In the genomic region with DNA sequence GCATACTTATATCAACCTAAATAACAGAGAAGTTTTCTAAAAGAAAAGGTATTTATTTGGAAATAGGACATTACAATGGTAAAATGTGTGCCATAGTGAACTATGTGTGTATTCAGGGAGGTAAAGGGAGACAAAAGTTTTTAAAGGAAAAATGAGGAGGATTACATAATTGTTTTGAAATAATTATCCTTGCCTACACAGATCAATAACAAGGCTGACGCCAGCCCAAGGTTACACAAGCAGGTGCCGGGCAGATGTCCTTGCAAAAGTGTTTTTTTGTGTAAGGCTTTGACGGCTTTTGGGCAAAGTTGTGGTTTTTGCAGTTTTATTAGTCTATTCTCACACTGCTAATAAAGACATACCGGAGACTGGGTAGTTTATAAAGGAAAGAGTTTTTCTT, we compare ENCODE assay signal across 1 cellular context.
TF ChIP-seq lines count a peak whose summit lies in the region.

No MANE protein-coding gene starts in this region.

TF ChIP-seq in HepG2, 621 proteins besides CTCF, POLR2A, EP300 and RAD21 (continued from another document and continues in another):
- TF ChIP-seq, protein P1, sequence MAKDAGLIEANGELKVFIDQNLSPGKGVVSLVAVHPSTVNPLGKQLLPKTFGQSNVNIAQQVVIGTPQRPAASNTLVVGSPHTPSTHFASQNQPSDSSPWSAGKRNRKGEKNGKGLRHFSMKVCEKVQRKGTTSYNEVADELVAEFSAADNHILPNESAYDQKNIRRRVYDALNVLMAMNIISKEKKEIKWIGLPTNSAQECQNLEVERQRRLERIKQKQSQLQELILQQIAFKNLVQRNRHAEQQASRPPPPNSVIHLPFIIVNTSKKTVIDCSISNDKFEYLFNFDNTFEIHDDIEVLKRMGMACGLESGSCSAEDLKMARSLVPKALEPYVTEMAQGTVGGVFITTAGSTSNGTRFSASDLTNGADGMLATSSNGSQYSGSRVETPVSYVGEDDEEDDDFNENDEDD (CRISPR knock-in tag; IDR thresholded peaks at IDR 0.05; ENCODE audit: borderline replicate concordance), result no peak
- TF ChIP-seq ZNF549 (CRISPR knock-in tag; IDR thresholded peaks at IDR 0.05) (no peak), RXRB (CRISPR knock-in tag; IDR thresholded peaks at IDR 0.05; ENCODE audit: borderline replicate concordance) (peak; percentile 38; the same call in 1 of the 2 replicates), HNF4A (CRISPR knock-in tag; IDR thresholded peaks at IDR 0.05) (peak; percentile 42; the same call in 1 of the 2 replicates), CREM (IDR thresholded peaks at IDR 0.05) (peak; percentile 25; the same call in 1 of the 2 replicates), CREM (CRISPR knock-in tag; IDR thresholded peaks at IDR 0.05) (no peak), KLF16 (CRISPR knock-in tag; IDR thresholded peaks at IDR 0.05) (peak in 1 of 2 experiments; percentile 46; a peak in 1 of 4 replicates), ZNF367 (CRISPR knock-in tag; IDR thresholded peaks at IDR 0.05; ENCODE audit: borderline replicate concordance) (no peak), RFX3 (CRISPR knock-in tag; IDR thresholded peaks at IDR 0.05) (no peak), ZNF747 (CRISPR knock-in tag; IDR thresholded peaks at IDR 0.05; ENCODE audit: borderline replicate concordance) (no peak), SMARCC2 (IDR thresholded peaks at IDR 0.05) (no peak), ZNF782 (CRISPR knock-in tag; IDR thresholded peaks at IDR 0.05; ENCODE audit: borderline replicate concordance) (no peak), SP2 (CRISPR knock-in tag; IDR thresholded peaks at IDR 0.05) (no peak), RARA (CRISPR knock-in tag; IDR thresholded peaks at IDR 0.05) (peak; percentile 43; the same call in 1 of the 2 replicates), FOSL2 (CRISPR knock-in tag; IDR thresholded peaks at IDR 0.05) (peak; percentile 61), CREB1 (IDR thresholded peaks at IDR 0.05) (no peak), CREB1 (CRISPR knock-in tag; IDR thresholded peaks at IDR 0.05) (peak; percentile 57), MIXL1 (CRISPR knock-in tag; IDR thresholded peaks at IDR 0.05) (peak; percentile 80), DR1 (CRISPR knock-in tag; IDR thresholded peaks at IDR 0.05) (no peak), NR2C2 (CRISPR knock-in tag; IDR thresholded peaks at IDR 0.05; ENCODE audit: borderline replicate concordance) (peak; percentile 17; the same call in 1 of the 2 replicates)
- TF ChIP-seq, protein P2, sequence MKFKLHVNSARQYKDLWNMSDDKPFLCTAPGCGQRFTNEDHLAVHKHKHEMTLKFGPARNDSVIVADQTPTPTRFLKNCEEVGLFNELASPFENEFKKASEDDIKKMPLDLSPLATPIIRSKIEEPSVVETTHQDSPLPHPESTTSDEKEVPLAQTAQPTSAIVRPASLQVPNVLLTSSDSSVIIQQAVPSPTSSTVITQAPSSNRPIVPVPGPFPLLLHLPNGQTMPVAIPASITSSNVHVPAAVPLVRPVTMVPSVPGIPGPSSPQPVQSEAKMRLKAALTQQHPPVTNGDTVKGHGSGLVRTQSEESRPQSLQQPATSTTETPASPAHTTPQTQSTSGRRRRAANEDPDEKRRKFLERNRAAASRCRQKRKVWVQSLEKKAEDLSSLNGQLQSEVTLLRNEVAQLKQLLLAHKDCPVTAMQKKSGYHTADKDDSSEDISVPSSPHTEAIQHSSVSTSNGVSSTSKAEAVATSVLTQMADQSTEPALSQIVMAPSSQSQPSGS (CRISPR knock-in tag; IDR thresholded peaks at IDR 0.05), result peak; percentile 28; the same call in 1 of the 2 replicates
- TF ChIP-seq, protein P3, sequence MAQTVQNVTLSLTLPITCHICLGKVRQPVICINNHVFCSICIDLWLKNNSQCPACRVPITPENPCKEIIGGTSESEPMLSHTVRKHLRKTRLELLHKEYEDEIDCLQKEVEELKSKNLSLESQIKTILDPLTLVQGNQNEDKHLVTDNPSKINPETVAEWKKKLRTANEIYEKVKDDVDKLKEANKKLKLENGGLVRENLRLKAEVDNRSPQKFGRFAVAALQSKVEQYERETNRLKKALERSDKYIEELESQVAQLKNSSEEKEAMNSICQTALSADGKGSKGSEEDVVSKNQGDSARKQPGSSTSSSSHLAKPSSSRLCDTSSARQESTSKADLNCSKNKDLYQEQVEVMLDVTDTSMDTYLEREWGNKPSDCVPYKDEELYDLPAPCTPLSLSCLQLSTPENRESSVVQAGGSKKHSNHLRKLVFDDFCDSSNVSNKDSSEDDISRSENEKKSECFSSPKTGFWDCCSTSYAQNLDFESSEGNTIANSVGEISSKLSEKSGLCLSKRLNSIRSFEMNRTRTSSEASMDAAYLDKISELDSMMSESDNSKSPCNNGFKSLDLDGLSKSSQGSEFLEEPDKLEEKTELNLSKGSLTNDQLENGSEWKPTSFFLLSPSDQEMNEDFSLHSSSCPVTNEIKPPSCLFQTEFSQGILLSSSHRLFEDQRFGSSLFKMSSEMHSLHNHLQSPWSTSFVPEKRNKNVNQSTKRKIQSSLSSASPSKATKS (CRISPR knock-in tag; IDR thresholded peaks at IDR 0.05), result no peak
- TF ChIP-seq, protein P4, sequence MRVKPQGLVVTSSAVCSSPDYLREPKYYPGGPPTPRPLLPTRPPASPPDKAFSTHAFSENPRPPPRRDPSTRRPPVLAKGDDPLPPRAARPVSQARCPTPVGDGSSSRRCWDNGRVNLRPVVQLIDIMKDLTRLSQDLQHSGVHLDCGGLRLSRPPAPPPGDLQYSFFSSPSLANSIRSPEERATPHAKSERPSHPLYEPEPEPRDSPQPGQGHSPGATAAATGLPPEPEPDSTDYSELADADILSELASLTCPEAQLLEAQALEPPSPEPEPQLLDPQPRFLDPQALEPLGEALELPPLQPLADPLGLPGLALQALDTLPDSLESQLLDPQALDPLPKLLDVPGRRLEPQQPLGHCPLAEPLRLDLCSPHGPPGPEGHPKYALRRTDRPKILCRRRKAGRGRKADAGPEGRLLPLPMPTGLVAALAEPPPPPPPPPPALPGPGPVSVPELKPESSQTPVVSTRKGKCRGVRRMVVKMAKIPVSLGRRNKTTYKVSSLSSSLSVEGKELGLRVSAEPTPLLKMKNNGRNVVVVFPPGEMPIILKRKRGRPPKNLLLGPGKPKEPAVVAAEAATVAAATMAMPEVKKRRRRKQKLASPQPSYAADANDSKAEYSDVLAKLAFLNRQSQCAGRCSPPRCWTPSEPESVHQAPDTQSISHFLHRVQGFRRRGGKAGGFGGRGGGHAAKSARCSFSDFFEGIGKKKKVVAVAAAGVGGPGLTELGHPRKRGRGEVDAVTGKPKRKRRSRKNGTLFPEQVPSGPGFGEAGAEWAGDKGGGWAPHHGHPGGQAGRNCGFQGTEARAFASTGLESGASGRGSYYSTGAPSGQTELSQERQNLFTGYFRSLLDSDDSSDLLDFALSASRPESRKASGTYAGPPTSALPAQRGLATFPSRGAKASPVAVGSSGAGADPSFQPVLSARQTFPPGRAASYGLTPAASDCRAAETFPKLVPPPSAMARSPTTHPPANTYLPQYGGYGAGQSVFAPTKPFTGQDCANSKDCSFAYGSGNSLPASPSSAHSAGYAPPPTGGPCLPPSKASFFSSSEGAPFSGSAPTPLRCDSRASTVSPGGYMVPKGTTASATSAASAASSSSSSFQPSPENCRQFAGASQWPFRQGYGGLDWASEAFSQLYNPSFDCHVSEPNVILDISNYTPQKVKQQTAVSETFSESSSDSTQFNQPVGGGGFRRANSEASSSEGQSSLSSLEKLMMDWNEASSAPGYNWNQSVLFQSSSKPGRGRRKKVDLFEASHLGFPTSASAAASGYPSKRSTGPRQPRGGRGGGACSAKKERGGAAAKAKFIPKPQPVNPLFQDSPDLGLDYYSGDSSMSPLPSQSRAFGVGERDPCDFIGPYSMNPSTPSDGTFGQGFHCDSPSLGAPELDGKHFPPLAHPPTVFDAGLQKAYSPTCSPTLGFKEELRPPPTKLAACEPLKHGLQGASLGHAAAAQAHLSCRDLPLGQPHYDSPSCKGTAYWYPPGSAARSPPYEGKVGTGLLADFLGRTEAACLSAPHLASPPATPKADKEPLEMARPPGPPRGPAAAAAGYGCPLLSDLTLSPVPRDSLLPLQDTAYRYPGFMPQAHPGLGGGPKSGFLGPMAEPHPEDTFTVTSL (CRISPR knock-in tag; IDR thresholded peaks at IDR 0.05; ENCODE audit: borderline replicate concordance), result peak; percentile 59; the same call in 1 of the 2 replicates
- TF ChIP-seq, protein P5, sequence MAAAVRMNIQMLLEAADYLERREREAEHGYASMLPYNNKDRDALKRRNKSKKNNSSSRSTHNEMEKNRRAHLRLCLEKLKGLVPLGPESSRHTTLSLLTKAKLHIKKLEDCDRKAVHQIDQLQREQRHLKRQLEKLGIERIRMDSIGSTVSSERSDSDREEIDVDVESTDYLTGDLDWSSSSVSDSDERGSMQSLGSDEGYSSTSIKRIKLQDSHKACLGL (CRISPR knock-in tag; IDR thresholded peaks at IDR 0.05), result no peak
- TF ChIP-seq, protein P6, sequence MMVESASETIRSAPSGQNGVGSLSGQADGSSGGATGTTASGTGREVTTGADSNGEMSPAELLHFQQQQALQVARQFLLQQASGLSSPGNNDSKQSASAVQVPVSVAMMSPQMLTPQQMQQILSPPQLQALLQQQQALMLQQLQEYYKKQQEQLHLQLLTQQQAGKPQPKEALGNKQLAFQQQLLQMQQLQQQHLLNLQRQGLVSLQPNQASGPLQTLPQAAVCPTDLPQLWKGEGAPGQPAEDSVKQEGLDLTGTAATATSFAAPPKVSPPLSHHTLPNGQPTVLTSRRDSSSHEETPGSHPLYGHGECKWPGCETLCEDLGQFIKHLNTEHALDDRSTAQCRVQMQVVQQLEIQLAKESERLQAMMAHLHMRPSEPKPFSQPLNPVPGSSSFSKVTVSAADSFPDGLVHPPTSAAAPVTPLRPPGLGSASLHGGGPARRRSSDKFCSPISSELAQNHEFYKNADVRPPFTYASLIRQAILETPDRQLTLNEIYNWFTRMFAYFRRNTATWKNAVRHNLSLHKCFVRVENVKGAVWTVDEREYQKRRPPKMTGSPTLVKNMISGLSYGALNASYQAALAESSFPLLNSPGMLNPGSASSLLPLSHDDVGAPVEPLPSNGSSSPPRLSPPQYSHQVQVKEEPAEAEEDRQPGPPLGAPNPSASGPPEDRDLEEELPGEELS (CRISPR knock-in tag; IDR thresholded peaks at IDR 0.05), result peak; percentile 75
- TF ChIP-seq, protein P7, sequence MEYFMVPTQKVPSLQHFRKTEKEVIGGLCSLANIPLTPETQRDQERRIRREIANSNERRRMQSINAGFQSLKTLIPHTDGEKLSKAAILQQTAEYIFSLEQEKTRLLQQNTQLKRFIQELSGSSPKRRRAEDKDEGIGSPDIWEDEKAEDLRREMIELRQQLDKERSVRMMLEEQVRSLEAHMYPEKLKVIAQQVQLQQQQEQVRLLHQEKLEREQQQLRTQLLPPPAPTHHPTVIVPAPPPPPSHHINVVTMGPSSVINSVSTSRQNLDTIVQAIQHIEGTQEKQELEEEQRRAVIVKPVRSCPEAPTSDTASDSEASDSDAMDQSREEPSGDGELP (IDR thresholded peaks at IDR 0.05; ENCODE audit: borderline replicate concordance, low read depth), result no peak
- TF ChIP-seq, protein P8, sequence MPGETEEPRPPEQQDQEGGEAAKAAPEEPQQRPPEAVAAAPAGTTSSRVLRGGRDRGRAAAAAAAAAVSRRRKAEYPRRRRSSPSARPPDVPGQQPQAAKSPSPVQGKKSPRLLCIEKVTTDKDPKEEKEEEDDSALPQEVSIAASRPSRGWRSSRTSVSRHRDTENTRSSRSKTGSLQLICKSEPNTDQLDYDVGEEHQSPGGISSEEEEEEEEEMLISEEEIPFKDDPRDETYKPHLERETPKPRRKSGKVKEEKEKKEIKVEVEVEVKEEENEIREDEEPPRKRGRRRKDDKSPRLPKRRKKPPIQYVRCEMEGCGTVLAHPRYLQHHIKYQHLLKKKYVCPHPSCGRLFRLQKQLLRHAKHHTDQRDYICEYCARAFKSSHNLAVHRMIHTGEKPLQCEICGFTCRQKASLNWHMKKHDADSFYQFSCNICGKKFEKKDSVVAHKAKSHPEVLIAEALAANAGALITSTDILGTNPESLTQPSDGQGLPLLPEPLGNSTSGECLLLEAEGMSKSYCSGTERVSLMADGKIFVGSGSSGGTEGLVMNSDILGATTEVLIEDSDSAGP (CRISPR knock-in tag; IDR thresholded peaks at IDR 0.05; ENCODE audit: borderline replicate concordance), result no peak
- TF ChIP-seq, protein P9, sequence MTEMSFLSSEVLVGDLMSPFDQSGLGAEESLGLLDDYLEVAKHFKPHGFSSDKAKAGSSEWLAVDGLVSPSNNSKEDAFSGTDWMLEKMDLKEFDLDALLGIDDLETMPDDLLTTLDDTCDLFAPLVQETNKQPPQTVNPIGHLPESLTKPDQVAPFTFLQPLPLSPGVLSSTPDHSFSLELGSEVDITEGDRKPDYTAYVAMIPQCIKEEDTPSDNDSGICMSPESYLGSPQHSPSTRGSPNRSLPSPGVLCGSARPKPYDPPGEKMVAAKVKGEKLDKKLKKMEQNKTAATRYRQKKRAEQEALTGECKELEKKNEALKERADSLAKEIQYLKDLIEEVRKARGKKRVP (CRISPR knock-in tag; IDR thresholded peaks at IDR 0.05), result peak in 1 of 2 experiments; percentile 76; a peak in 2 of 4 replicates
- TF ChIP-seq, protein P10, sequence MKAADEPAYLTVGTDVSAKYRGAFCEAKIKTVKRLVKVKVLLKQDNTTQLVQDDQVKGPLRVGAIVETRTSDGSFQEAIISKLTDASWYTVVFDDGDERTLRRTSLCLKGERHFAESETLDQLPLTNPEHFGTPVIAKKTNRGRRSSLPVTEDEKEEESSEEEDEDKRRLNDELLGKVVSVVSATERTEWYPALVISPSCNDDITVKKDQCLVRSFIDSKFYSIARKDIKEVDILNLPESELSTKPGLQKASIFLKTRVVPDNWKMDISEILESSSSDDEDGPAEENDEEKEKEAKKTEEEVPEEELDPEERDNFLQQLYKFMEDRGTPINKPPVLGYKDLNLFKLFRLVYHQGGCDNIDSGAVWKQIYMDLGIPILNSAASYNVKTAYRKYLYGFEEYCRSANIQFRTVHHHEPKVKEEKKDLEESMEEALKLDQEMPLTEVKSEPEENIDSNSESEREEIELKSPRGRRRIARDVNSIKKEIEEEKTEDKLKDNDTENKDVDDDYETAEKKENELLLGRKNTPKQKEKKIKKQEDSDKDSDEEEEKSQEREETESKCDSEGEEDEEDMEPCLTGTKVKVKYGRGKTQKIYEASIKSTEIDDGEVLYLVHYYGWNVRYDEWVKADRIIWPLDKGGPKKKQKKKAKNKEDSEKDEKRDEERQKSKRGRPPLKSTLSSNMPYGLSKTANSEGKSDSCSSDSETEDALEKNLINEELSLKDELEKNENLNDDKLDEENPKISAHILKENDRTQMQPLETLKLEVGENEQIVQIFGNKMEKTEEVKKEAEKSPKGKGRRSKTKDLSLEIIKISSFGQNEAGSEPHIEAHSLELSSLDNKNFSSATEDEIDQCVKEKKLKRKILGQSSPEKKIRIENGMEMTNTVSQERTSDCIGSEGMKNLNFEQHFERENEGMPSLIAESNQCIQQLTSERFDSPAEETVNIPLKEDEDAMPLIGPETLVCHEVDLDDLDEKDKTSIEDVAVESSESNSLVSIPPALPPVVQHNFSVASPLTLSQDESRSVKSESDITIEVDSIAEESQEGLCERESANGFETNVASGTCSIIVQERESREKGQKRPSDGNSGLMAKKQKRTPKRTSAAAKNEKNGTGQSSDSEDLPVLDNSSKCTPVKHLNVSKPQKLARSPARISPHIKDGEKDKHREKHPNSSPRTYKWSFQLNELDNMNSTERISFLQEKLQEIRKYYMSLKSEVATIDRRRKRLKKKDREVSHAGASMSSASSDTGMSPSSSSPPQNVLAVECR (CRISPR knock-in tag; IDR thresholded peaks at IDR 0.05; ENCODE audit: borderline replicate concordance), result no peak
